9 cellular contexts compared by ENCODE assay signal in the genomic region with DNA sequence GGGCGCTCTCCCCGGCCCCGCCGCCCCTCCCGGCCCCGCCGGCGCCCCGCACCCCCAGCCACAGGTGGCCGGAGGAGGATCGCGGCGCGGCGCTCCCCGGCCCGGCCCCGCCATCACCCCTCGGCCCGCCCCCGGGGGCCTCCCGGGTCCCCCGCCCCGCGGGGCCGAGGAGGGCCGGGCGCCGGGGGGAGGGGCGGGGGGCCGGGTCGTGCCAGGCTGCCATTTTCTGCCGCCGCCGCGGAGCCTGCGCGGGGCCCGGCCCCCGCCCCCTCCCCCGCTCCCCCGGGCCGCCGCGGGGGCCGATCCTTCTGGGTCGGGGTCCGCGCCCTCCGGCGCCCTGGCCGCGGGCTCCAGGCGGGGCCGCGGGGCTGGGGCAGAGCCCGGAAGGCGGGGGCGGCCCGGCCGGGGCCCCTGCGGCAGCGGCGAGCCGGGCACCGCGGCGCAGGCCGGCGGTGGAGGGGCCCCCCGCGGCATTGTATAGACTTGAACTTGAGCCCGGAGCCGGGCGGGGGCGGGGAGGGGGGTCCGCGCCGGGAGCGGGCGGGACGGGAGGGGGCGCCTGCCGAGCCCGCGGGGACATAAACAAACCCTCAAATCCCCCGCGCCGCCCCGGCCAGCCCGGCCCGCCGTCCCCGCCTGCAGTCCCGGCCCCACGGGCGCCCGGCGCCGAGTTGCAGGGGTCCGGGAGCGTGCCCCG. TPM values are rescaled to one million over a fixed set of nuclear protein-coding genes. Genes with fewer than 3 reads are reported as not detected.
DNase-seq lines count a peak whose midpoint lies in the region; ATAC-seq, FAIRE-seq and TF ChIP-seq lines count a peak whose summit lies in the region.
"Had no signal": no experiment of that assay in that cellular context is flagged by ENCODE, and none has a peak within 500 bp of the region (broad histone marks: within the 10 kb centered on the region; RNA-seq: fewer than 3 reads in every experiment).

No MANE protein-coding gene starts in this region.

- H4K20me1 ChIP-seq in astrocyte (ENCODE audit: insufficient read depth, low read length) = peaks cover 46% of the 10 kb centered on the region

- H3K4me1 ChIP-seq in HUES6 (ENCODE audit: control insufficient read depth, insufficient read depth, low read length) = peaks cover 27% of the 10 kb centered on the region
- peaks cover 3% of the 10 kb centered on the region for H3K4me1 ChIP-seq in astrocyte (ENCODE audit: insufficient read depth, low read length)
- peaks cover 0 to 19% of the 10 kb centered on the region in 2 donors for H3K4me1 ChIP-seq in lung (ENCODE audit: control insufficient read depth in 2 of 2, insufficient read depth in 2 of 2, low read length in 2 of 2)

- peak; percentile 5 for DNase-seq in NCI-H1092 (lab: John Stamatoyannopoulos, UW)
- no peak for DNase-seq in NCI-H1092 treated with DMSO at 0.1 percent for 48 hours (lab: John Stamatoyannopoulos, UW)
- DNase-seq in astrocyte (ENCODE audit: low read depth) = no peak
- DNase-seq in lung (ENCODE audit: low spot score) = no peak
- no peak for DNase-seq in NCI-H128 (lab: John Stamatoyannopoulos, UW; ENCODE audit: unreplicated experiment)

- H2AFZ ChIP-seq in astrocyte (ENCODE audit: low read depth, low read length) = no peak overlapping the region

- peak overlapping the region; percentile 86 for H3K4me2 ChIP-seq in astrocyte (ENCODE audit: low read length)

- H3K9ac ChIP-seq in HUES6 (ENCODE audit: low read length) (no peak overlapping the region), astrocyte (ENCODE audit: low read length) (no peak overlapping the region)

- peaks cover 10% of the 10 kb centered on the region for H3K27me3 Mint-ChIP-seq in astrocyte (ENCODE audit: low read depth, unreplicated experiment)
- H3K27me3 Mint-ChIP-seq: CD4-positive, alpha-beta memory T cell had no signal

- no peaks in the 10 kb centered on the region for H3K4me1 Mint-ChIP-seq in astrocyte (ENCODE audit: low read depth, unreplicated experiment)

- H3K9me3 ChIP-seq in HUES6 (ENCODE audit: control insufficient read depth, insufficient read depth, low read depth, low read length) = no peaks in the 10 kb centered on the region
- no peaks in the 10 kb centered on the region for H3K9me3 ChIP-seq in astrocyte (ENCODE audit: insufficient read depth, low read depth, low read length)
- no peaks in the 10 kb centered on the region for H3K9me3 ChIP-seq in lung (ENCODE audit: control insufficient read depth in 2 of 2, insufficient read depth in 1 of 2, low read length in 1 of 2)

- H3K4me3 Mint-ChIP-seq in astrocyte (ENCODE audit: unreplicated experiment) = no peak overlapping the region

- H3K9me3 Mint-ChIP-seq in astrocyte (ENCODE audit: unreplicated experiment) = no peaks in the 10 kb centered on the region
- H3K9me3 Mint-ChIP-seq: CD4-positive, alpha-beta memory T cell had no signal

- peaks cover 5% of the 10 kb centered on the region for H3K36me3 Mint-ChIP-seq in astrocyte (ENCODE audit: low read depth, unreplicated experiment)

- peak; percentile 32 for ATAC-seq in GM19463 (IDR thresholded peaks at IDR 0.05; ENCODE audit: unreplicated experiment)
- no peak for ATAC-seq in lung (ENCODE audit: insufficient read depth, low FRiP score)
- no peak for ATAC-seq in HG03457 (IDR thresholded peaks at IDR 0.05; ENCODE audit: unreplicated experiment)

- H3K27me3 ChIP-seq in HUES6 (ENCODE audit: control insufficient read depth, insufficient read depth, low read length) = peaks cover 28% of the 10 kb centered on the region
- no peaks in the 10 kb centered on the region for H3K27me3 ChIP-seq in astrocyte (ENCODE audit: insufficient read depth, low read length)
- no peaks in the 10 kb centered on the region for H3K27me3 ChIP-seq in lung (ENCODE audit: control insufficient read depth, insufficient read depth)

- no peak for FAIRE-seq in astrocyte (lab: Jason Lieb, UNC)

- H3K27ac ChIP-seq in HUES6 (ENCODE audit: low read depth, low read length) = no peak overlapping the region
- H3K27ac ChIP-seq in astrocyte (ENCODE audit: low read depth, low read length) = no peak overlapping the region
- H3K27ac ChIP-seq in lung (ENCODE audit: low read depth in 1 of 2, low read length in 1 of 2) = peak overlapping the region in 1 of 2 donors; percentile 76

- TF ChIP-seq CTCF in astrocyte (IDR thresholded peaks at IDR 0.05; ENCODE audit: insufficient read depth, low read depth, low read length) = no peak
- TF ChIP-seq CTCF in lung (IDR thresholded peaks at IDR 0.05; ENCODE audit: control extremely low read depth, extremely low read depth) = no peak

- WGBS in lung, 2 donors = 1% methylated on average over 30 to 103 of the region's 103 CpGs

- H3K27ac Mint-ChIP-seq in astrocyte (ENCODE audit: unreplicated experiment) = no peak overlapping the region

- H3K36me3 ChIP-seq in HUES6 (ENCODE audit: control insufficient read depth, insufficient read depth, low read length) = no peaks in the 10 kb centered on the region
- H3K36me3 ChIP-seq in astrocyte (ENCODE audit: insufficient read depth, low read length) = no peaks in the 10 kb centered on the region
- H3K36me3 ChIP-seq in lung (ENCODE audit: control insufficient read depth in 2 of 2, insufficient read depth in 2 of 2, low read length in 2 of 2) = peaks cover 0 to 3% of the 10 kb centered on the region in 2 donors

- H3K4me3 ChIP-seq in HUES6 (ENCODE audit: low read depth, low read length) (peak overlapping the region; percentile 67), astrocyte (ENCODE audit: insufficient read depth, low read depth, low read length) (peak overlapping the region; percentile 17), lung (peak overlapping the region; percentile 66)

- peaks cover 34% of the 10 kb centered on the region for H3K79me2 ChIP-seq in astrocyte (ENCODE audit: insufficient read depth, low read length)

RNA-seq across cellular contexts. Expression of a gene that starts 0.5 kb away (rescaled TPM):
- total RNA-seq in astrocyte = 51.4 and 58.1 TPM in 2 replicates
- 10 to 100 TPM; 41.2 to 61.0 TPM for total RNA-seq in lung
- 10 to 100 TPM in 1 of 2 donors, 1 to 10 TPM in 1; 9.2 to 12.6 TPM for polyA plus RNA-seq in lung

Comparison
In these comparisons a context has a peak if more than half of its experiments do, and no peak if none do; other contexts are left out.
1. H3K4me3 ChIP-seq: peak in every context shown above with its lines; median percentile 67 in HUES6; 66 in lung; 17 in astrocyte.